ENCODE assay signal across 29 cellular contexts in the genomic region with DNA sequence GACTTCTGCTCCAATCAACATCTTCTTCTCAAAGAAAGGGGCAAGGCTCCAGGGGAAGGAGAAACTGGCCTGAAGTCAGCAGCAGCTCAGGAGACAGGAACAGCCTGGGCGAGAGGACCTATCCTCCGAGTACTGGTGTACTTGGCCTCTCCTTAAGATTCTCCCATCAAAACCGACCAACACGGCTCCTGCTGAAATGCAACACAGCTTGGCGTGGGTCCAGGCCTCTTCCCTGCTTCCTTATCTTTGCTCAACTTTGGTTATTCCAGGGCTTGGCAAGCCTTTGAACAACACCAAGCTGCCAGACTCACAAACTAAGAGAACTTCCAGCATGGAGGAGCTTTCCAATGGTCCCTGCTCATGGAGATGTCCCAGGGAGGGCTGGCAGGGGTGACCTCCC.
"Had no signal": no experiment of that assay in that cellular context is flagged by ENCODE, and none has a peak within 500 bp of the region (broad histone marks: within the 10 kb centered on the region; RNA-seq: fewer than 3 reads in every experiment).

No MANE protein-coding gene starts in this region.

- H3K4me1 ChIP-seq: pancreas, right atrium auricular region, right lobe of liver, sigmoid colon, spleen, tibial artery, transverse colon, upper lobe of right lung, uterus had no signal

- H3K27ac ChIP-seq: neutrophil, pancreas, right atrium auricular region, right lobe of liver, sigmoid colon, spleen, stomach, tibial artery, transverse colon, upper lobe of right lung, uterus had no signal

- ATAC-seq: naive thymus-derived CD8-positive, alpha-beta T cell; natural killer cell treated with Interleukin-12 subunit alpha and Interleukin-12 subunit beta and Interleukin-15 and Interleukin-18, amount 100 ng/mL, for 72 hours; pancreas; right lobe of liver; stimulated activated memory B cell treated with anti-CD40 and anti-IgM and Interleukin-4, amounts not matched to agents 10 μg/mL and 1 μg/mL and 100 μg/mL, for 72 hours; upper lobe of right lung had no signal

- DNase-seq: naive B cell; naive thymus-derived CD8-positive, alpha-beta T cell; nephron progenitor cell; nucleus accumbens; retina; right lobe of liver; sigmoid colon; spleen; stimulated activated CD4-positive, alpha-beta T cell treated with anti-CD3 and anti-CD28 coated beads, Interleukin-12 subunit alpha, Interleukin-12 subunit beta, amount 100 ng/mL, for 4 hours; stimulated activated CD4-positive, alpha-beta T cell treated with anti-CD3 and anti-CD28 coated beads, Interleukin-1b, Interleukin-23, amount 100 ng/mL, for 48 hours; stimulated activated CD4-positive, alpha-beta T cell treated with anti-CD3 and anti-CD28 coated beads, Interleukin-4, amount 100 ng/mL, for 1 hour; stimulated activated CD4-positive, alpha-beta T cell treated with anti-CD3 and anti-CD28 coated beads, Interleukin-4, amount 100 ng/mL, for 4 hours; stimulated activated CD8-positive, alpha-beta memory T cell treated with anti-CD3 and anti-CD28 coated beads, Interleukin-4, amount 100 ng/mL, for 48 hours; stimulated activated naive CD4-positive, alpha-beta T cell treated with Interleukin-2 at 50 U/mL for 16 hours; stomach; tibial artery; transverse colon; upper lobe of right lung; uterus had no signal

- H3K4me1 Mint-ChIP-seq: naive B cell; stimulated activated memory B cell treated with anti-CD40 and anti-IgM and Interleukin-4, amounts not matched to agents 10 μg/mL and 1 μg/mL and 100 μg/mL, for 72 hours had no signal

- H3K36me3 Mint-ChIP-seq: naive B cell; naive thymus-derived CD8-positive, alpha-beta T cell; stimulated activated memory B cell treated with anti-CD40 and anti-IgM and Interleukin-4, amounts not matched to agents 10 μg/mL and 1 μg/mL and 100 μg/mL, for 72 hours; type B pancreatic cell had no signal

- H3K9me3 ChIP-seq: neutrophil, pancreas, right atrium auricular region, right lobe of liver, sigmoid colon, stomach, tibial artery, transverse colon, upper lobe of right lung, uterus had no signal

- H3K27me3 ChIP-seq: neutrophil, pancreas, right atrium auricular region, right lobe of liver, sigmoid colon, spleen, transverse colon, upper lobe of right lung, uterus had no signal

- H3K9me3 Mint-ChIP-seq: natural killer cell treated with Interleukin-12 subunit alpha and Interleukin-12 subunit beta and Interleukin-15 and Interleukin-18, amount 100 ng/mL, for 72 hours; nephron progenitor cell; stimulated activated naive CD8-positive, alpha-beta T cell treated with anti-CD3 and anti-CD28 coated beads, Interleukin-15, Interleukin-2, amounts not matched to agents 100 ng/mL and 50 ng/mL, for 24 hours; type B pancreatic cell had no signal

- H3K4me3 Mint-ChIP-seq: naive B cell; naive thymus-derived CD8-positive, alpha-beta T cell; natural killer cell treated with Interleukin-12 subunit alpha and Interleukin-12 subunit beta and Interleukin-15 and Interleukin-18, amount 100 ng/mL, for 72 hours; nephron progenitor cell; neural crest cell; stimulated activated memory B cell treated with anti-CD40 and anti-IgM and Interleukin-4, amounts not matched to agents 10 μg/mL and 1 μg/mL and 100 μg/mL, for 72 hours; stimulated activated naive CD8-positive, alpha-beta T cell treated with anti-CD3 and anti-CD28 coated beads, Interleukin-15, Interleukin-2, amounts not matched to agents 100 ng/mL and 50 ng/mL, for 24 hours; type B pancreatic cell had no signal

- H3K4me3 ChIP-seq: pancreas, right atrium auricular region, right lobe of liver, sigmoid colon, smooth muscle cell, spleen, stomach, tibial artery, transverse colon, upper lobe of right lung, uterus had no signal

- H3K27ac Mint-ChIP-seq: natural killer cell treated with Interleukin-12 subunit alpha and Interleukin-12 subunit beta and Interleukin-15 and Interleukin-18, amount 100 ng/mL, for 72 hours; nephron progenitor cell; progenitor cell of endocrine pancreas; stimulated activated memory B cell treated with anti-CD40 and anti-IgM and Interleukin-4, amounts not matched to agents 10 μg/mL and 1 μg/mL and 100 μg/mL, for 72 hours; stimulated activated naive CD8-positive, alpha-beta T cell treated with anti-CD3 and anti-CD28 coated beads, Interleukin-15, Interleukin-2, amounts not matched to agents 100 ng/mL and 50 ng/mL, for 24 hours; type B pancreatic cell had no signal

- H3K36me3 ChIP-seq: neutrophil, pancreas, right atrium auricular region, right lobe of liver, sigmoid colon, spleen, stomach, tibial artery, transverse colon, upper lobe of right lung, uterus had no signal

- H3K27me3 Mint-ChIP-seq: naive B cell; naive thymus-derived CD8-positive, alpha-beta T cell; stimulated activated memory B cell treated with anti-CD40 and anti-IgM and Interleukin-4, amounts not matched to agents 10 μg/mL and 1 μg/mL and 100 μg/mL, for 72 hours; stimulated activated naive CD8-positive, alpha-beta T cell treated with anti-CD3 and anti-CD28 coated beads, Interleukin-15, Interleukin-2, amounts not matched to agents 100 ng/mL and 50 ng/mL, for 24 hours; type B pancreatic cell had no signal
